In genomic region chr7:6730343-6730633, GRCh38 we compare ENCODE assay signal across 1 cellular context.
TF ChIP-seq lines count a peak whose summit lies in the region.

No MANE protein-coding gene starts in this region.

TF ChIP-seq in H1, 55 proteins besides CTCF, POLR2A, EP300 and RAD21 (continued from another document):
- TF ChIP-seq TBP (IDR thresholded peaks at IDR 0.05; ENCODE audit: low read depth, low read length) (no peak), GABPA (IDR thresholded peaks at IDR 0.05; ENCODE audit: borderline replicate concordance, insufficient read depth, low read length) (no peak), POLR2AphosphoS5 (IDR thresholded peaks at IDR 0.05; ENCODE audit: low read depth, low read length) (no peak), POU5F1 (IDR thresholded peaks at IDR 0.05; ENCODE audit: low read depth, low read length) (no peak), CREB1 (IDR thresholded peaks at IDR 0.05) (no peak)
